Comparison of ENCODE assay signal across 13 cellular contexts in genomic region chr9:23258569-23258968, GRCh38.
DNase-seq lines count a peak whose midpoint lies in the region.
"Had no signal": no experiment of that assay in that cellular context is flagged by ENCODE, and none has a peak within 500 bp of the region (broad histone marks: within the 10 kb centered on the region; RNA-seq: fewer than 3 reads in every experiment).

No MANE protein-coding gene starts in this region.

- DNase-seq in NCI-H82 (lab: John Stamatoyannopoulos, UW): peak; percentile 30
- DNase-seq in NCI-H82 treated with DMSO at 0.1 percent for 48 hours (lab: John Stamatoyannopoulos, UW; ENCODE audit: unreplicated experiment): no peak
- peak; percentile 53 for DNase-seq in RPMI7951 (ENCODE audit: low read depth)
- peak; percentile 0 for DNase-seq in fibroblast of peridontal ligament (ENCODE audit: extremely low read depth)
- DNase-seq in posterior cingulate gyrus: no peak
- DNase-seq in HK-2 (ENCODE audit: unreplicated experiment): no peak
- DNase-seq in GM03348 (ENCODE audit: low spot score): no peak
- DNase-seq in epidermal melanocyte (ENCODE audit: insufficient read length, low spot score): no peak
- DNase-seq: 8988T; ACHN; CD4-positive, CD25-positive, alpha-beta regulatory T cell; DMS79; GOT3 had no signal

- intact Hi-C loops in posterior cingulate gyrus (cut with DNase I): no loop called here

Comparison
In these comparisons a context has a peak if more than half of its experiments do, and no peak if none do; other contexts are left out.
1. DNase-seq: peak in NCI-H82 (single experiment), RPMI7951 (single experiment) and fibroblast of peridontal ligament (single experiment); none in NCI-H82 treated with DMSO at 0.1 percent for 48 hours (single experiment), posterior cingulate gyrus (0 of 10), HK-2 (single experiment), GM03348 (single experiment) and epidermal melanocyte (single experiment).